25 cellular contexts compared by ENCODE assay signal in genomic region chr12:131883521-131883900, GRCh38. TPM values are rescaled to one million over a fixed set of nuclear protein-coding genes. Genes with fewer than 3 reads are reported as not detected.
DNase-seq lines count a peak whose midpoint lies in the region; ATAC-seq, FAIRE-seq and TF ChIP-seq lines count a peak whose summit lies in the region.
"Had no signal": no experiment of that assay in that cellular context is flagged by ENCODE, and none has a peak within 500 bp of the region (broad histone marks: within the 10 kb centered on the region; RNA-seq: fewer than 3 reads in every experiment).

No MANE protein-coding gene starts in this region.

- POLR2A ChIA-PET in A549 (lab: Yijun Ruan, JAX), result no interaction called here

- ATAC-seq in A549, result peak; percentile 47 to 74; a peak in 3 of 6 replicates
- peak; percentile 48; the same call in 1 of the 3 replicates for ATAC-seq in RWPE2 (ENCODE audit: low read depth)
- ATAC-seq: activated CD8-positive, alpha-beta T cell treated with anti-CD3 and anti-CD28 coated beads for 36 hours; effector memory CD8-positive, alpha-beta T cell; left lobe of liver; psoas muscle; stimulated activated naive B cell treated with anti-CD40 and anti-IgM and Interleukin-4, amounts not matched to agents 10 μg/mL and 1 μg/mL and 100 μg/mL, for 72 hours had no signal

- in situ Hi-C loops in GM23248 (cut with MboI), result no loop called here

- H3F3A ChIP-seq in GM23248 (ENCODE audit: insufficient read depth), result no peaks in the 10 kb centered on the region

- H3K27ac ChIP-seq in A549 (peak overlapping the region; percentile 37 to 70; a peak in 5 of 6 replicates), GM23248 (no peak overlapping the region), RWPE2 (ENCODE audit: poor library complexity, severe bottlenecking) (peak overlapping the region; percentile 26)
- H3K27ac ChIP-seq: colonic mucosa, psoas muscle, thoracic aorta had no signal

- H3K9me3 ChIP-seq in A549, result peaks cover 13% of the 10 kb centered on the region
- no peaks in the 10 kb centered on the region for H3K9me3 ChIP-seq in GM23248 (ENCODE audit: low read depth)
- no peaks in the 10 kb centered on the region for H3K9me3 ChIP-seq in RWPE2 (ENCODE audit: severe bottlenecking)
- H3K9me3 ChIP-seq: colonic mucosa, thoracic aorta had no signal

- no peak overlapping the region for H3K9ac ChIP-seq in GM23248

- H3K27me3 ChIP-seq in GM23248 (replicated peaks; ENCODE audit: insufficient read depth) (no peaks in the 10 kb centered on the region), RWPE2 (ENCODE audit: insufficient read depth, poor library complexity, severe bottlenecking) (no peaks in the 10 kb centered on the region)
- H3K27me3 ChIP-seq: colonic mucosa had no signal

- no peak for TF ChIP-seq POLR2A in A549 (IDR thresholded peaks at IDR 0.05; ENCODE audit: low read length)

- H2AFZ ChIP-seq in GM23248, result 0 out of 2 replicates have a peak overlapping the region, but pooled peaks have one; percentile 26

- H4K20me1 ChIP-seq in GM23248 (ENCODE audit: insufficient read depth), result no peaks in the 10 kb centered on the region

- H3K36me3 ChIP-seq in GM23248 (ENCODE audit: low read depth), result no peaks in the 10 kb centered on the region
- H3K36me3 ChIP-seq in RWPE2 (ENCODE audit: low read depth), result no peaks in the 10 kb centered on the region
- H3K36me3 ChIP-seq: colonic mucosa, thoracic aorta had no signal

- CTCF ChIA-PET in A549 (lab: Yijun Ruan, JAX), result interaction anchor here (1.0 to 1.7 kb wide), 2 partner anchors 10 to 13 kb away, joined by 4 to 7 read pairs; no protein-coding TSS in a partner anchor

- peak in 1 of 2 experiments; percentile 2 for DNase-seq in A549 (ENCODE audit: low read depth in 1 of 2, low spot score in 1 of 2)
- DNase-seq in GM23248, result no peak
- no peak for DNase-seq in RWPE2 (ENCODE audit: low spot score)
- peak; percentile 68 for DNase-seq in islet precursor cell
- DNase-seq in NCI-H2171 treated with DMSO at 0.1 percent for 48 hours (lab: John Stamatoyannopoulos, UW), result no peak
- DNase-seq in NCI-H82 (lab: John Stamatoyannopoulos, UW), result no peak
- no peak for DNase-seq in Kasumi-1 (lab: John Stamatoyannopoulos, UW)
- no peak for DNase-seq in stimulated activated CD4-positive, alpha-beta T cell treated with anti-CD3 and anti-CD28 coated beads, Interleukin-4, amount 100 ng/mL, for 24 hours
- DNase-seq: activated CD8-positive, alpha-beta T cell treated with anti-CD3 and anti-CD28 coated beads for 36 hours; colonic mucosa; DMS53; effector memory CD8-positive, alpha-beta T cell; erythroblast; foreskin melanocyte; GF-D8; NCI-H1092 treated with DMSO at 0.1 percent for 48 hours; NCI-H187 treated with DMSO at 0.1 percent for 48 hours; NCI-H524 treated with DMSO at 0.1 percent for 48 hours; nucleus accumbens; psoas muscle; stimulated activated naive B cell treated with anti-CD40 and anti-IgM and Interleukin-4, amounts not matched to agents 10 μg/mL and 1 μg/mL and 100 μg/mL, for 72 hours; T-helper 2 cell had no signal

- no peaks in the 10 kb centered on the region for H3K9me2 ChIP-seq in GM23248 (ENCODE audit: insufficient read depth)

- no peak for TF ChIP-seq CTCF in A549 (IDR thresholded peaks at IDR 0.05)
- no peak for TF ChIP-seq CTCF in RWPE2 (IDR thresholded peaks at IDR 0.05; ENCODE audit: poor library complexity, severe bottlenecking)

- WGBS in A549 (ENCODE audit: missing lambda C conversion rate), result 84% methylated on average over 4 of the region's 4 CpGs
- WGBS in GM23248 (ENCODE audit: low coverage in 1 of 2, low lambda C conversion rate in 2 of 2, missing lambda C conversion rate in 2 of 2), 2 experiments, result 86 to 88% methylated on average over 3 to 4 of the region's 4 CpGs

- H3K4me1 ChIP-seq in A549, result peaks cover 12% of the 10 kb centered on the region
- H3K4me1 ChIP-seq in GM23248 (ENCODE audit: insufficient read depth), result no peaks in the 10 kb centered on the region
- H3K4me1 ChIP-seq in RWPE2 (ENCODE audit: insufficient read depth, poor library complexity, severe bottlenecking), result peaks cover 4% of the 10 kb centered on the region
- H3K4me1 ChIP-seq: colonic mucosa, psoas muscle had no signal

- H3K79me2 ChIP-seq in GM23248 (ENCODE audit: insufficient read depth), result no peaks in the 10 kb centered on the region

- TF ChIP-seq RAD21 in A549 (conservative IDR thresholded peaks at IDR 0.05 in 1 of 2, IDR thresholded peaks at IDR 0.05 in 1 of 2), result no peak

- no peak for FAIRE-seq in A549 (lab: Jason Lieb, UNC)
- FAIRE-seq: bronchial epithelial cell had no signal

- no peak overlapping the region for H3K4me3 ChIP-seq in A549
- H3K4me3 ChIP-seq in GM23248, result no peak overlapping the region
- no peak overlapping the region for H3K4me3 ChIP-seq in RWPE2 (ENCODE audit: severe bottlenecking)
- H3K4me3 ChIP-seq: colonic mucosa, psoas muscle, thoracic aorta had no signal

- TF ChIP-seq EP300 in A549 (IDR thresholded peaks at IDR 0.05), result no peak

- H3K4me2 ChIP-seq in A549 (peak overlapping the region; percentile 15; the same call in 1 of the 3 replicates), GM23248 (ENCODE audit: unreplicated experiment) (no peak overlapping the region)

TF ChIP-seq in A549, 52 proteins besides CTCF, POLR2A, EP300 and RAD21:
- TF ChIP-seq HES2 (IDR thresholded peaks at IDR 0.05) (no peak), CHD2 (IDR thresholded peaks at IDR 0.05; ENCODE audit: low read length, partially characterized antibody) (no peak), CBX2 (IDR thresholded peaks at IDR 0.05; ENCODE audit: borderline replicate concordance, low read depth) (no peak), ATOH8 (CRISPR knock-in tag; IDR thresholded peaks at IDR 0.05; ENCODE audit: low read depth) (no peak)
TF ChIP-seq in A549: peak in this region for 0.

RNA-seq across cellular contexts. Expression of gene ULK1, which starts 10.9 kb away (rescaled TPM):
- polyA plus RNA-seq in A549 (2011; rRNA removed) (15.1 and 18.4 TPM in 2 replicates), A549 (2017; fragmentation: RNase III; extraction: RNeasy Plus Mini Kit Qiagen cat#74134 plus additional on column Dnase treatment) (37.7 to 49.2 TPM (median 46.2 TPM) in 3 replicates), GM23248 (2016; fragmentation: Nextera tagmentation; extraction: Ambion mirVana) (4.0 TPM in 2 replicates)
- polyA plus RNA-seq in A549 (2012; cell fraction: cytosol; rRNA removed), result 43.7 and 65.4 TPM in 2 replicates
- polyA plus RNA-seq in A549 (2012; cell fraction: nucleus; rRNA removed), result 271 and 363 TPM in 2 replicates
- 13.4 and 13.5 TPM in 2 replicates for polyA minus RNA-seq in A549 (2011; rRNA and poly(A)+ RNA removed)
- 6.9 and 7.1 TPM in 2 replicates for total RNA-seq in GM23248 (2014; rRNA removed; shearing (Covaris generic))

RNA-seq across cellular contexts. Expression of gene PUS1, which starts 45.6 kb away (rescaled TPM):
- polyA plus RNA-seq in A549 (2011; rRNA removed) (47.9 and 62.8 TPM in 2 replicates), A549 (2017; fragmentation: RNase III; extraction: RNeasy Plus Mini Kit Qiagen cat#74134 plus additional on column Dnase treatment) (50.3 to 55.0 TPM (median 51.1 TPM) in 3 replicates), GM23248 (2016; fragmentation: Nextera tagmentation; extraction: Ambion mirVana) (13.0 and 14.0 TPM in 2 replicates)
- 173 and 184 TPM in 2 replicates for polyA plus RNA-seq in A549 (2012; cell fraction: cytosol; rRNA removed)
- 253 and 289 TPM in 2 replicates for polyA plus RNA-seq in A549 (2012; cell fraction: nucleus; rRNA removed)
- polyA minus RNA-seq in A549 (2011; rRNA and poly(A)+ RNA removed), result 50.5 and 54.5 TPM in 2 replicates
- 13.9 and 18.9 TPM in 2 replicates for total RNA-seq in GM23248 (2014; rRNA removed; shearing (Covaris generic))

RNA-seq across cellular contexts. Expression of gene MMP17, which starts 55.3 kb away (rescaled TPM):
- polyA plus RNA-seq in A549 (2011; rRNA removed) (6.2 and 9.1 TPM in 2 replicates), A549 (2017; fragmentation: RNase III; extraction: RNeasy Plus Mini Kit Qiagen cat#74134 plus additional on column Dnase treatment) (7.2 to 8.7 TPM (median 7.9 TPM) in 3 replicates), GM23248 (2016; fragmentation: Nextera tagmentation; extraction: Ambion mirVana) (10.1 and 13.8 TPM in 2 replicates)
- 19.6 and 30.3 TPM in 2 replicates for polyA plus RNA-seq in A549 (2012; cell fraction: cytosol; rRNA removed)
- polyA plus RNA-seq in A549 (2012; cell fraction: nucleus; rRNA removed), result 44.1 and 63.4 TPM in 2 replicates
- 3.6 and 3.7 TPM in 2 replicates for polyA minus RNA-seq in A549 (2011; rRNA and poly(A)+ RNA removed)
- total RNA-seq in GM23248 (2014; rRNA removed; shearing (Covaris generic)), result 36.5 and 52.1 TPM in 2 replicates
